3 cellular contexts compared by ENCODE assay signal in the genomic region with DNA sequence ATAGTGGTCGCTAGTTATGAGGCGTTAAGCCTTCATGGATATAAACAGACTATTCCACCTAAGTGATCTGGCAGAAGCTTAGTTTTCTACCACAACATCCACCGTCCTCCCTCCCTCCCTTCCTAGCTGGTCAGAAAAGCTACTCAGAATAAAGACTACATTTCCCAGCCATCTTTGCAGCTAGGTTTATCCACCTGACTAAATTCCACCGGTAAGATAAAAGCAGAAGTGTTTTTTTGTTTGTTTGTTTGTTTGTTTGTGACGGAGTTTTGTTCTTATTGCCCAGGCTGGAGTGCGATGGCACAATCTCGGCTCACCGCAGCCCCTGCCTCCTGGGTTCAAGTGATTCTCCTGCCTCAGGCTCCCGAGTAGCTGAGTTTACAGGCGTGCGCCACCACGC.
A peak's percentile ranks its signal among the peaks of the same experiment; 100 is the strongest.
TF ChIP-seq lines count a peak whose summit lies in the region.

No MANE protein-coding gene starts in this region.

TF ChIP-seq in GM23338, 12 proteins besides CTCF, POLR2A, EP300 and RAD21:
- TF ChIP-seq, protein P1, sequence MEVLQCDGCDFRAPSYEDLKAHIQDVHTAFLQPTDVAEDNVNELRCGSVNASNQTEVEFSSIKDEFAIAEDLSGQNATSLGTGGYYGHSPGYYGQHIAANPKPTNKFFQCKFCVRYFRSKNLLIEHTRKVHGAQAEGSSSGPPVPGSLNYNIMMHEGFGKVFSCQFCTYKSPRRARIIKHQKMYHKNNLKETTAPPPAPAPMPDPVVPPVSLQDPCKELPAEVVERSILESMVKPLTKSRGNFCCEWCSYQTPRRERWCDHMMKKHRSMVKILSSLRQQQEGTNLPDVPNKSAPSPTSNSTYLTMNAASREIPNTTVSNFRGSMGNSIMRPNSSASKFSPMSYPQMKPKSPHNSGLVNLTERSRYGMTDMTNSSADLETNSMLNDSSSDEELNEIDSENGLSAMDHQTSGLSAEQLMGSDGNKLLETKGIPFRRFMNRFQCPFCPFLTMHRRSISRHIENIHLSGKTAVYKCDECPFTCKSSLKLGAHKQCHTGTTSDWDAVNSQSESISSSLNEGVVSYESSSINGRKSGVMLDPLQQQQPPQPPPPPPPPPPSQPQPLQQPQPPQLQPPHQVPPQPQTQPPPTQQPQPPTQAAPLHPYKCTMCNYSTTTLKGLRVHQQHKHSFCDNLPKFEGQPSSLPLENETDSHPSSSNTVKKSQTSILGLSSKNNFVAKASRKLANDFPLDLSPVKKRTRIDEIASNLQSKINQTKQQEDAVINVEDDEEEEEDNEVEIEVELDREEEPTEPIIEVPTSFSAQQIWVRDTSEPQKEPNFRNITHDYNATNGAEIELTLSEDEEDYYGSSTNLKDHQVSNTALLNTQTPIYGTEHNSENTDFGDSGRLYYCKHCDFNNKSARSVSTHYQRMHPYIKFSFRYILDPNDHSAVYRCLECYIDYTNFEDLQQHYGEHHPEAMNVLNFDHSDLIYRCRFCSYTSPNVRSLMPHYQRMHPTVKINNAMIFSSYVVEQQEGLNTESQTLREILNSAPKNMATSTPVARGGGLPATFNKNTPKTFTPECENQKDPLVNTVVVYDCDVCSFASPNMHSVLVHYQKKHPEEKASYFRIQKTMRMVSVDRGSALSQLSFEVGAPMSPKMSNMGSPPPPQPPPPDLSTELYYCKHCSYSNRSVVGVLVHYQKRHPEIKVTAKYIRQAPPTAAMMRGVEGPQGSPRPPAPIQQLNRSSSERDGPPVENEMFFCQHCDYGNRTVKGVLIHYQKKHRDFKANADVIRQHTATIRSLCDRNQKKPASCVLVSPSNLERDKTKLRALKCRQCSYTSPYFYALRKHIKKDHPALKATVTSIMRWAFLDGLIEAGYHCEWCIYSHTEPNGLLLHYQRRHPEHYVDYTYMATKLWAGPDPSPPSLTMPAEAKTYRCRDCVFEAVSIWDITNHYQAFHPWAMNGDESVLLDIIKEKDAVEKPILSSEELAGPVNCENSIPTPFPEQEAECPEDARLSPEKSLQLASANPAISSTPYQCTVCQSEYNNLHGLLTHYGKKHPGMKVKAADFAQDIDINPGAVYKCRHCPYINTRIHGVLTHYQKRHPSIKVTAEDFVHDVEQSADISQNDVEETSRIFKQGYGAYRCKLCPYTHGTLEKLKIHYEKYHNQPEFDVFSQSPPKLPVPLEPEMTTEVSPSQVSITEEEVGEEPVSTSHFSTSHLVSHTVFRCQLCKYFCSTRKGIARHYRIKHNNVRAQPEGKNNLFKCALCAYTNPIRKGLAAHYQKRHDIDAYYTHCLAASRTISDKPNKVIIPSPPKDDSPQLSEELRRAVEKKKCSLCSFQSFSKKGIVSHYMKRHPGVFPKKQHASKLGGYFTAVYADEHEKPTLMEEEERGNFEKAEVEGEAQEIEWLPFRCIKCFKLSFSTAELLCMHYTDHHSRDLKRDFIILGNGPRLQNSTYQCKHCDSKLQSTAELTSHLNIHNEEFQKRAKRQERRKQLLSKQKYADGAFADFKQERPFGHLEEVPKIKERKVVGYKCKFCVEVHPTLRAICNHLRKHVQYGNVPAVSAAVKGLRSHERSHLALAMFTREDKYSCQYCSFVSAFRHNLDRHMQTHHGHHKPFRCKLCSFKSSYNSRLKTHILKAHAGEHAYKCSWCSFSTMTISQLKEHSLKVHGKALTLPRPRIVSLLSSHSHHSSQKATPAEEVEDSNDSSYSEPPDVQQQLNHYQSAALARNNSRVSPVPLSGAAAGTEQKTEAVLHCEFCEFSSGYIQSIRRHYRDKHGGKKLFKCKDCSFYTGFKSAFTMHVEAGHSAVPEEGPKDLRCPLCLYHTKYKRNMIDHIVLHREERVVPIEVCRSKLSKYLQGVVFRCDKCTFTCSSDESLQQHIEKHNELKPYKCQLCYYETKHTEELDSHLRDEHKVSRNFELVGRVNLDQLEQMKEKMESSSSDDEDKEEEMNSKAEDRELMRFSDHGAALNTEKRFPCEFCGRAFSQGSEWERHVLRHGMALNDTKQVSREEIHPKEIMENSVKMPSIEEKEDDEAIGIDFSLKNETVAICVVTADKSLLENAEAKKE (CRISPR knock-in tag; IDR thresholded peaks at IDR 0.05) = no peak
TF ChIP-seq in GM23338: peak in this region for 0.

TF ChIP-seq in WTC11, 78 proteins besides CTCF, POLR2A, EP300 and RAD21 (continued from another document):
- TF ChIP-seq, protein P2, sequence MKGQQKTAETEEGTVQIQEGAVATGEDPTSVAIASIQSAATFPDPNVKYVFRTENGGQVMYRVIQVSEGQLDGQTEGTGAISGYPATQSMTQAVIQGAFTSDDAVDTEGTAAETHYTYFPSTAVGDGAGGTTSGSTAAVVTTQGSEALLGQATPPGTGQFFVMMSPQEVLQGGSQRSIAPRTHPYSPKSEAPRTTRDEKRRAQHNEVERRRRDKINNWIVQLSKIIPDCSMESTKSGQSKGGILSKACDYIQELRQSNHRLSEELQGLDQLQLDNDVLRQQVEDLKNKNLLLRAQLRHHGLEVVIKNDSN (CRISPR knock-in tag; IDR thresholded peaks at IDR 0.05) = peak; percentile 59; the same call in 1 of the 2 replicates
- no peak for TF ChIP-seq ZNF416 (CRISPR knock-in tag; IDR thresholded peaks at IDR 0.05)

TF ChIP-seq in K562, 482 proteins besides CTCF, POLR2A, EP300 and RAD21 (continued from another document):
- TF ChIP-seq, protein P3, sequence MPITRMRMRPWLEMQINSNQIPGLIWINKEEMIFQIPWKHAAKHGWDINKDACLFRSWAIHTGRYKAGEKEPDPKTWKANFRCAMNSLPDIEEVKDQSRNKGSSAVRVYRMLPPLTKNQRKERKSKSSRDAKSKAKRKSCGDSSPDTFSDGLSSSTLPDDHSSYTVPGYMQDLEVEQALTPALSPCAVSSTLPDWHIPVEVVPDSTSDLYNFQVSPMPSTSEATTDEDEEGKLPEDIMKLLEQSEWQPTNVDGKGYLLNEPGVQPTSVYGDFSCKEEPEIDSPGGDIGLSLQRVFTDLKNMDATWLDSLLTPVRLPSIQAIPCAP (CRISPR knock-in tag; IDR thresholded peaks at IDR 0.05; ENCODE audit: borderline replicate concordance) = no peak
- TF ChIP-seq NFIC (IDR thresholded peaks at IDR 0.05) = no peak
- TF ChIP-seq CAMTA2 (CRISPR knock-in tag; conservative IDR thresholded peaks at IDR 0.05) = no peak
- peak; percentile 65 for TF ChIP-seq HCFC1 (IDR thresholded peaks at IDR 0.05; ENCODE audit: low read depth, low read length)
- TF ChIP-seq, protein P4, sequence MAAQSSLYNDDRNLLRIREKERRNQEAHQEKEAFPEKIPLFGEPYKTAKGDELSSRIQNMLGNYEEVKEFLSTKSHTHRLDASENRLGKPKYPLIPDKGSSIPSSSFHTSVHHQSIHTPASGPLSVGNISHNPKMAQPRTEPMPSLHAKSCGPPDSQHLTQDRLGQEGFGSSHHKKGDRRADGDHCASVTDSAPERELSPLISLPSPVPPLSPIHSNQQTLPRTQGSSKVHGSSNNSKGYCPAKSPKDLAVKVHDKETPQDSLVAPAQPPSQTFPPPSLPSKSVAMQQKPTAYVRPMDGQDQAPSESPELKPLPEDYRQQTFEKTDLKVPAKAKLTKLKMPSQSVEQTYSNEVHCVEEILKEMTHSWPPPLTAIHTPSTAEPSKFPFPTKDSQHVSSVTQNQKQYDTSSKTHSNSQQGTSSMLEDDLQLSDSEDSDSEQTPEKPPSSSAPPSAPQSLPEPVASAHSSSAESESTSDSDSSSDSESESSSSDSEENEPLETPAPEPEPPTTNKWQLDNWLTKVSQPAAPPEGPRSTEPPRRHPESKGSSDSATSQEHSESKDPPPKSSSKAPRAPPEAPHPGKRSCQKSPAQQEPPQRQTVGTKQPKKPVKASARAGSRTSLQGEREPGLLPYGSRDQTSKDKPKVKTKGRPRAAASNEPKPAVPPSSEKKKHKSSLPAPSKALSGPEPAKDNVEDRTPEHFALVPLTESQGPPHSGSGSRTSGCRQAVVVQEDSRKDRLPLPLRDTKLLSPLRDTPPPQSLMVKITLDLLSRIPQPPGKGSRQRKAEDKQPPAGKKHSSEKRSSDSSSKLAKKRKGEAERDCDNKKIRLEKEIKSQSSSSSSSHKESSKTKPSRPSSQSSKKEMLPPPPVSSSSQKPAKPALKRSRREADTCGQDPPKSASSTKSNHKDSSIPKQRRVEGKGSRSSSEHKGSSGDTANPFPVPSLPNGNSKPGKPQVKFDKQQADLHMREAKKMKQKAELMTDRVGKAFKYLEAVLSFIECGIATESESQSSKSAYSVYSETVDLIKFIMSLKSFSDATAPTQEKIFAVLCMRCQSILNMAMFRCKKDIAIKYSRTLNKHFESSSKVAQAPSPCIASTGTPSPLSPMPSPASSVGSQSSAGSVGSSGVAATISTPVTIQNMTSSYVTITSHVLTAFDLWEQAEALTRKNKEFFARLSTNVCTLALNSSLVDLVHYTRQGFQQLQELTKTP (IDR thresholded peaks at IDR 0.05; ENCODE audit: low read depth in 1 of 2, partially characterized antibody in 2 of 2) = no peak
- no peak for TF ChIP-seq NR2C2 (CRISPR knock-in tag; IDR thresholded peaks at IDR 0.05)
- no peak for TF ChIP-seq NR2C2 (tag; IDR thresholded peaks at IDR 0.05)
- TF ChIP-seq FUS (optimal IDR thresholded peaks at IDR 0.05; ENCODE audit: low read depth, low read length) = no peak
- peak; percentile 15 to 17; a peak in 1 of 4 replicates for TF ChIP-seq SIX5 (IDR thresholded peaks at IDR 0.05; ENCODE audit: borderline replicate concordance in 1 of 2, insufficient read depth in 1 of 2, low read depth in 1 of 2, low read length in 2 of 2)
- TF ChIP-seq ADNP (tag; IDR thresholded peaks at IDR 0.05) = no peak
- TF ChIP-seq NCOA2 (IDR thresholded peaks at IDR 0.05; ENCODE audit: partially characterized antibody in 2 of 2) = no peak
- no peak for TF ChIP-seq ZNF561 (CRISPR knock-in tag; conservative IDR thresholded peaks at IDR 0.05)
- no peak for TF ChIP-seq PHF21A (IDR thresholded peaks at IDR 0.05; ENCODE audit: borderline replicate concordance, low read depth)
- 0 out of 2 replicates have a peak, but pooled peaks have one; percentile 22 for TF ChIP-seq RAD51 (IDR thresholded peaks at IDR 0.05; ENCODE audit: borderline replicate concordance, low read depth)
- TF ChIP-seq MEF2D (tag; conservative IDR thresholded peaks at IDR 0.05; ENCODE audit: low read depth) = no peak
- TF ChIP-seq ZNF143 (CRISPR knock-in tag; IDR thresholded peaks at IDR 0.05) = peak; percentile 54; the same call in 1 of the 2 replicates
- no peak for TF ChIP-seq MYBL2 (IDR thresholded peaks at IDR 0.05; ENCODE audit: low read depth)
- TF ChIP-seq MYBL2 (CRISPR knock-in tag; IDR thresholded peaks at IDR 0.05; ENCODE audit: borderline replicate concordance) = no peak
- TF ChIP-seq, protein P5, sequence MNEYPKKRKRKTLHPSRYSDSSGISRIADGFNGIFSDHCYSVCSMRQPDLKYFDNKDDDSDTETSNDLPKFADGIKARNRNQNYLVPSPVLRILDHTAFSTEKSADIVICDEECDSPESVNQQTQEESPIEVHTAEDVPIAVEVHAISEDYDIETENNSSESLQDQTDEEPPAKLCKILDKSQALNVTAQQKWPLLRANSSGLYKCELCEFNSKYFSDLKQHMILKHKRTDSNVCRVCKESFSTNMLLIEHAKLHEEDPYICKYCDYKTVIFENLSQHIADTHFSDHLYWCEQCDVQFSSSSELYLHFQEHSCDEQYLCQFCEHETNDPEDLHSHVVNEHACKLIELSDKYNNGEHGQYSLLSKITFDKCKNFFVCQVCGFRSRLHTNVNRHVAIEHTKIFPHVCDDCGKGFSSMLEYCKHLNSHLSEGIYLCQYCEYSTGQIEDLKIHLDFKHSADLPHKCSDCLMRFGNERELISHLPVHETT (CRISPR knock-in tag; conservative IDR thresholded peaks at IDR 0.05 in 1 of 2, IDR thresholded peaks at IDR 0.05 in 1 of 2) = no peak
- TF ChIP-seq FOSL1 (tag; conservative IDR thresholded peaks at IDR 0.05) = no peak
- TF ChIP-seq NFXL1 (CRISPR knock-in tag; IDR thresholded peaks at IDR 0.05) = no peak
- TF ChIP-seq BRD4 (IDR thresholded peaks at IDR 0.05) = no peak
- TF ChIP-seq, protein P6, sequence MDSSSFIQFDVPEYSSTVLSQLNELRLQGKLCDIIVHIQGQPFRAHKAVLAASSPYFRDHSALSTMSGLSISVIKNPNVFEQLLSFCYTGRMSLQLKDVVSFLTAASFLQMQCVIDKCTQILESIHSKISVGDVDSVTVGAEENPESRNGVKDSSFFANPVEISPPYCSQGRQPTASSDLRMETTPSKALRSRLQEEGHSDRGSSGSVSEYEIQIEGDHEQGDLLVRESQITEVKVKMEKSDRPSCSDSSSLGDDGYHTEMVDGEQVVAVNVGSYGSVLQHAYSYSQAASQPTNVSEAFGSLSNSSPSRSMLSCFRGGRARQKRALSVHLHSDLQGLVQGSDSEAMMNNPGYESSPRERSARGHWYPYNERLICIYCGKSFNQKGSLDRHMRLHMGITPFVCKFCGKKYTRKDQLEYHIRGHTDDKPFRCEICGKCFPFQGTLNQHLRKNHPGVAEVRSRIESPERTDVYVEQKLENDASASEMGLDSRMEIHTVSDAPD (CRISPR knock-in tag; IDR thresholded peaks at IDR 0.05) = no peak
- no peak for TF ChIP-seq DMBX1 (CRISPR knock-in tag; IDR thresholded peaks at IDR 0.05; ENCODE audit: borderline replicate concordance)
- TF ChIP-seq, protein P7, sequence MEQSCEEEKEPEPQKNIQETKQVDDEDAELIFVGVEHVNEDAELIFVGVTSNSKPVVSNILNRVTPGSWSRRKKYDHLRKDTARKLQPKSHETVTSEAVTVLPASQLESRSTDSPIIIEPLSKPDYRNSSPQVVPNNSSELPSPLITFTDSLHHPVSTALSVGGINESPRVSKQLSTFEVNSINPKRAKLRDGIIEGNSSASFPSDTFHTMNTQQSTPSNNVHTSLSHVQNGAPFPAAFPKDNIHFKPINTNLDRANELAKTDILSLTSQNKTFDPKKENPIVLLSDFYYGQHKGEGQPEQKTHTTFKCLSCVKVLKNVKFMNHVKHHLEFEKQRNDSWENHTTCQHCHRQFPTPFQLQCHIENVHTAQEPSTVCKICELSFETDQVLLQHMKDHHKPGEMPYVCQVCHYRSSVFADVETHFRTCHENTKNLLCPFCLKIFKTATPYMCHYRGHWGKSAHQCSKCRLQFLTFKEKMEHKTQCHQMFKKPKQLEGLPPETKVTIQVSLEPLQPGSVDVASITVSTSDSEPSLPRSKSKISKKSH (CRISPR knock-in tag; IDR thresholded peaks at IDR 0.05) = no peak
- TF ChIP-seq ZNF354B (CRISPR knock-in tag; IDR thresholded peaks at IDR 0.05) = no peak
- TF ChIP-seq BRF1 (IDR thresholded peaks at IDR 0.05; ENCODE audit: borderline replicate concordance, extremely low read depth, insufficient read length) = no peak
- TF ChIP-seq RNF2 (IDR thresholded peaks at IDR 0.05) = no peak
TF ChIP-seq in K562: peak in this region for 4.
